ENCODE assay signal across 14 cellular contexts in genomic region chr12:120961604-120962486, GRCh38. TPM values are rescaled to one million over a fixed set of nuclear protein-coding genes. Genes with fewer than 3 reads are reported as not detected.
DNase-seq lines count a peak whose midpoint lies in the region; ATAC-seq, FAIRE-seq and TF ChIP-seq lines count a peak whose summit lies in the region.
"Had no signal": no experiment of that assay in that cellular context is flagged by ENCODE, and none has a peak within 500 bp of the region (broad histone marks: within the 10 kb centered on the region; RNA-seq: fewer than 3 reads in every experiment).

No MANE protein-coding gene starts in this region.

- H3K9me3 ChIP-seq in pancreas, result no peaks in the 10 kb centered on the region
- H3K9me3 ChIP-seq: uterus had no signal

- TF ChIP-seq CTCF in Calu3 (IDR thresholded peaks at IDR 0.05; ENCODE audit: unreplicated experiment) (no peak), pancreas (IDR thresholded peaks at IDR 0.05) (no peak), RWPE1 (conservative IDR thresholded peaks at IDR 0.05; ENCODE audit: low read depth) (no peak)

- H3K27ac Mint-ChIP-seq in Calu3 (ENCODE audit: unreplicated experiment), result peak overlapping the region; percentile 82

- no peaks in the 10 kb centered on the region for H3K36me3 ChIP-seq in pancreas
- H3K36me3 ChIP-seq: uterus, WERI-Rb-1 had no signal

- POLR2A ChIA-PET in RWPE1 (lab: Yijun Ruan, JAX; ENCODE audit: low non-redundant PET), result no interaction called here

- WGBS in pancreas, 2 donors, result 69% methylated on average over 17 of the region's 17 CpGs

- no peak overlapping the region for H3K4me3 Mint-ChIP-seq in Calu3 (ENCODE audit: low read depth, unreplicated experiment)

- H3K27me3 Mint-ChIP-seq in Calu3 (ENCODE audit: unreplicated experiment), result no peaks in the 10 kb centered on the region

- peak overlapping the region; percentile 81 for H3K27ac ChIP-seq in epithelial cell of prostate
- H3K27ac ChIP-seq in pancreas, result no peak overlapping the region
- no peak overlapping the region for H3K27ac ChIP-seq in RWPE1
- H3K27ac ChIP-seq: uterus, WERI-Rb-1 had no signal

- intact Hi-C loops in Calu3 (cut with micrococcal nuclease; ENCODE audit: unreplicated experiment) (loop anchor here (2.0 to 5.0 kb wide), 2 partner anchors 17 to 105 kb away; no protein-coding TSS in a partner anchor), pancreas (cut with DNase I) (no loop called here)

- H3K36me3 Mint-ChIP-seq in Calu3 (ENCODE audit: insufficient read depth, unreplicated experiment), result peaks cover 71% of the 10 kb centered on the region

- CTCF ChIA-PET in Calu3 (lab: Charles Lee), result interaction anchor here (0.8 kb wide), 1 partner anchor 19 kb away, joined by 3 read pairs; no protein-coding TSS in a partner anchor
- CTCF ChIA-PET in RWPE1 (lab: Yijun Ruan, JAX), result interaction anchor here (0.9 to 1.9 kb wide), 4 partner anchors 10 to 199 kb away, joined by 3 to 9 read pairs (median 5); no protein-coding TSS in a partner anchor

- H3K9me3 Mint-ChIP-seq in Calu3 (ENCODE audit: low read depth, unreplicated experiment), result no peaks in the 10 kb centered on the region

- DNase-seq in Calu3 (peak; percentile 80), epithelial cell of prostate (ENCODE audit: low read depth, low spot score) (no peak), pancreas (peak in 3 of 6 donors; percentile 23 to 54 (median 45)), NCI-H748 (lab: John Stamatoyannopoulos, UW; ENCODE audit: unreplicated experiment) (no peak), RWPE1 (ENCODE audit: low spot score) (no peak), NCI-H2029 treated with DMSO at 0.1 percent for 48 hours (lab: John Stamatoyannopoulos, UW) (no peak)
- DNase-seq in Jurkat, Clone E6-1 (ENCODE audit: low read depth, low spot score), result peak; percentile 55
- DNase-seq: activated gamma-delta T cell treated with Interleukin-2 at 50 U/mL for 16 hours, DMS79 treated with DMSO at 0.1 percent for 48 hours, NCI-H1092, uterus, WERI-Rb-1 had no signal

- BruUV-seq in Calu3 (replicated peaks; lab: Mats Ljungman, UMichigan), result no TSS peak

- H3K4me1 Mint-ChIP-seq in Calu3 (ENCODE audit: low read depth, unreplicated experiment), result peaks cover 62% of the 10 kb centered on the region

- ATAC-seq in pancreas, result peak in 3 of 4 donors; percentile 53 to 67 (median 66)

- no peak overlapping the region for H3K4me3 ChIP-seq in Jurkat, Clone E6-1 (ENCODE audit: low read length)
- no peak overlapping the region for H3K4me3 ChIP-seq in pancreas
- H3K4me3 ChIP-seq: uterus had no signal

- FAIRE-seq in pancreas (lab: Jason Lieb, UNC), result no peak

- no peaks in the 10 kb centered on the region for H3K4me1 ChIP-seq in pancreas
- H3K4me1 ChIP-seq: uterus had no signal

- no peaks in the 10 kb centered on the region for H3K27me3 ChIP-seq in pancreas
- H3K27me3 ChIP-seq: uterus had no signal

RNA-seq across cellular contexts. Expression of gene HNF1A, which starts 16.5 kb away (rescaled TPM):
- total RNA-seq in Calu3 (2022), result 8.4 and 10.0 TPM in 2 replicates
- polyA plus RNA-seq in Jurkat, Clone E6-1 (2012; ENCODE audit: insufficient read depth, insufficient read length), result not detected
- total RNA-seq in pancreas, result 1 to 10 TPM; 4.9 to 9.1 (median 6.9) TPM
- 10 to 100 TPM; 11.5 to 17.2 TPM for polyA plus RNA-seq in pancreas
- total RNA-seq: fibroblast of villous mesenchyme, lung microvascular endothelial cell had no signal

RNA-seq across cellular contexts. Expression of gene C12orf43, which starts 54.4 kb away (rescaled TPM):
- total RNA-seq in Calu3 (2022) (26.2 and 28.7 TPM in 2 replicates), pancreas (1 to 10 TPM; 5.1 to 7.9 (median 7.0) TPM)
- 18.7 TPM for polyA plus RNA-seq in Jurkat, Clone E6-1 (2012; ENCODE audit: insufficient read depth, insufficient read length)
- polyA plus RNA-seq in pancreas, result 1 to 10 TPM; 4.5 to 6.7 TPM

RNA-seq across cellular contexts. Expression of gene SPPL3, which starts 57.7 kb away (rescaled TPM):
- total RNA-seq in Calu3 (2022) (61.0 and 61.1 TPM in 2 replicates), pancreas (10 to 100 TPM; 10.9 to 25.7 (median 17.1) TPM)
- polyA plus RNA-seq in Jurkat, Clone E6-1 (2012; ENCODE audit: insufficient read depth, insufficient read length), result 24.4 TPM
- 10 to 100 TPM in 1 of 2 donors, 1 to 10 TPM in 1; 7.0 to 13.1 TPM for polyA plus RNA-seq in pancreas

Comparison
In these comparisons a context has a peak if more than half of its experiments do, and no peak if none do; other contexts are left out.
1. DNase-seq: peak in Calu3 (single experiment) and Jurkat, Clone E6-1 (single experiment); none in epithelial cell of prostate (single experiment), NCI-H748 (single experiment), RWPE1 (single experiment) and NCI-H2029 treated with DMSO at 0.1 percent for 48 hours (single experiment).